In the genomic region with DNA sequence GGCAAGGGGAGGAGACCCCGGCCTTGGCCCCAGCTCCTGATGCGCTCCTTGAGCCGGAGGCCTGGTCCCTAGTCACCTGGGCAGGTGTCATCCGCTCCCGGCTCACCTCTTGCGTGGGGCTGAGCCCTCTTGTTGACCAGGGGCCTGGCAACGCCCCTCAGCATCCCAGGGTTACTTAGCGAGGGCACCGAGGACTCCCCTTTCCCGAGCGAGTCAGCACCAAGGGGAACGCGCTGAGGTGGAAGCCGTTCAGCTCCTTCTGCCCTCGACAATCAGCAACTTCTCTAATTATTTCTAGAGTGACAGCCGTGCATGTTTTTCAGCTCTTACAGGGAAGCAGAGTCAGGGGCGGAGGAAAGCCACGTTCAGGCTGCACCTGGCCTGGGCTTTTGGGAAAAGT, we compare ENCODE assay signal across 8 cellular contexts. TPM values are rescaled to one million over a fixed set of nuclear protein-coding genes. Genes with fewer than 3 reads are reported as not detected.
DNase-seq lines count a peak whose midpoint lies in the region; ATAC-seq, FAIRE-seq and TF ChIP-seq lines count a peak whose summit lies in the region.

No MANE protein-coding gene starts in this region.

- H3K9me2 ChIP-seq in OCI-LY7 (ENCODE audit: insufficient read depth, low read length): no peaks in the 10 kb centered on the region

- BruUV-seq in OCI-LY7 (replicated peaks; lab: Mats Ljungman, UMichigan): no TSS peak

- H2AFZ ChIP-seq in OCI-LY7 (ENCODE audit: low read length): peak overlapping the region; percentile 64; the same call in 1 of the 2 replicates

- H3K4me2 ChIP-seq in OCI-LY7 (ENCODE audit: low read length): peak overlapping the region; percentile 69

- TF ChIP-seq POLR2A in GM12892 (IDR thresholded peaks at IDR 0.05; ENCODE audit: low read depth, low read length) (no peak), gastrocnemius medialis (IDR thresholded peaks at IDR 0.05) (no peak)

- H4K20me1 ChIP-seq in OCI-LY7 (ENCODE audit: insufficient read depth, low read length): no peaks in the 10 kb centered on the region

- CTCF ChIA-PET in OCI-LY7 (lab: Charles Lee; ENCODE audit: unreplicated experiment): no interaction called here

- no peak for DNase-seq in GM12892 (ENCODE audit: insufficient read length)
- no peak for DNase-seq in OCI-LY7 (ENCODE audit: low spot score)
- no peak for DNase-seq in fibroblast of pulmonary artery (ENCODE audit: low read depth)
- DNase-seq in gastrocnemius medialis: no peak
- no peak for DNase-seq in OCI-M2 (lab: John Stamatoyannopoulos, UW; ENCODE audit: unreplicated experiment)
- DNase-seq in midbrain (lab: John Stamatoyannopoulos, UW): no peak
- no peak for DNase-seq in UCSD-AML1 (lab: John Stamatoyannopoulos, UW; ENCODE audit: unreplicated experiment)

- H3K4me1 ChIP-seq in OCI-LY7 (ENCODE audit: insufficient read depth, low read length, poor library complexity, severe bottlenecking): peaks cover 7% of the 10 kb centered on the region
- H3K4me1 ChIP-seq in gastrocnemius medialis: peaks cover 3 to 19% of the 10 kb centered on the region in 2 donors

- intact Hi-C loops in OCI-LY7 (cut with micrococcal nuclease; ENCODE audit: unreplicated experiment): no loop called here
- intact Hi-C loops in gastrocnemius medialis (cut with DNase I; ENCODE audit: low total_unique reads): no loop called here

- no peak for ATAC-seq in gastrocnemius medialis
- no peak for ATAC-seq in GM21619 (IDR thresholded peaks at IDR 0.05; ENCODE audit: unreplicated experiment)

- POLR2A ChIA-PET in OCI-LY7 (lab: Charles Lee): no interaction called here

- FAIRE-seq in GM12892 (lab: Jason Lieb, UNC): peak; percentile 5

- H3K36me3 ChIP-seq in OCI-LY7 (ENCODE audit: insufficient read depth, low read length) (no peaks in the 10 kb centered on the region), gastrocnemius medialis (no peaks in the 10 kb centered on the region)

- H3K4me3 ChIP-seq in OCI-LY7 (ENCODE audit: low read depth, low read length, poor library complexity, severe bottlenecking) (peak overlapping the region; percentile 59), fibroblast of pulmonary artery (replicated peaks; ENCODE audit: low read depth, low read length) (peak overlapping the region; percentile 60), gastrocnemius medialis (peak overlapping the region; percentile 61 to 75 (median 68))

- no peak overlapping the region for H3K27ac ChIP-seq in OCI-LY7 (ENCODE audit: low read depth, low read length, poor library complexity, severe bottlenecking)
- peak overlapping the region in 2 of 4 donors; percentile 49 to 53 for H3K27ac ChIP-seq in gastrocnemius medialis

- TF ChIP-seq CTCF in OCI-LY7 (conservative IDR thresholded peaks at IDR 0.05; ENCODE audit: low read length) (no peak), fibroblast of pulmonary artery (IDR thresholded peaks at IDR 0.05; ENCODE audit: low read length, missing control alignments) (no peak), gastrocnemius medialis (IDR thresholded peaks at IDR 0.05 in 4 of 5, conservative IDR thresholded peaks at IDR 0.05 in 1 of 5) (no peak)

- in situ Hi-C loops in gastrocnemius medialis (cut with MboI; ENCODE audit: low sequenced_read_pairs in 4 of 4): loop anchor here in 3 of 4 donors (10.0 kb wide), 2 partner anchors 284 to 344 kb away; no protein-coding TSS in a partner anchor

- no peaks in the 10 kb centered on the region for H3K79me2 ChIP-seq in OCI-LY7 (ENCODE audit: insufficient read depth, low read depth, low read length)

- H3K9me3 ChIP-seq in OCI-LY7 (ENCODE audit: low read length) (no peaks in the 10 kb centered on the region), gastrocnemius medialis (no peaks in the 10 kb centered on the region)

- H3K27me3 ChIP-seq in gastrocnemius medialis: peaks cover 0 to 6% (median 3%) of the 10 kb centered on the region in 3 donors

RNA-seq across cellular contexts. Expression of gene SLC45A1, which starts 0.5 kb away (rescaled TPM):
- polyA plus RNA-seq in GM12892 (2012; ENCODE audit: missing spikeins): not detected
- not detected in 2 replicates for total RNA-seq in OCI-LY7 (2014; rRNA removed; shearing (Covaris generic))
- total RNA-seq in OCI-LY7 (2022) (not detected in 2 replicates), gastrocnemius medialis (1 to 10 TPM in 1 of 4 donors, under 1 TPM in 3; 0.56 to 2.9 (median 0.68) TPM)
